In the genomic region with DNA sequence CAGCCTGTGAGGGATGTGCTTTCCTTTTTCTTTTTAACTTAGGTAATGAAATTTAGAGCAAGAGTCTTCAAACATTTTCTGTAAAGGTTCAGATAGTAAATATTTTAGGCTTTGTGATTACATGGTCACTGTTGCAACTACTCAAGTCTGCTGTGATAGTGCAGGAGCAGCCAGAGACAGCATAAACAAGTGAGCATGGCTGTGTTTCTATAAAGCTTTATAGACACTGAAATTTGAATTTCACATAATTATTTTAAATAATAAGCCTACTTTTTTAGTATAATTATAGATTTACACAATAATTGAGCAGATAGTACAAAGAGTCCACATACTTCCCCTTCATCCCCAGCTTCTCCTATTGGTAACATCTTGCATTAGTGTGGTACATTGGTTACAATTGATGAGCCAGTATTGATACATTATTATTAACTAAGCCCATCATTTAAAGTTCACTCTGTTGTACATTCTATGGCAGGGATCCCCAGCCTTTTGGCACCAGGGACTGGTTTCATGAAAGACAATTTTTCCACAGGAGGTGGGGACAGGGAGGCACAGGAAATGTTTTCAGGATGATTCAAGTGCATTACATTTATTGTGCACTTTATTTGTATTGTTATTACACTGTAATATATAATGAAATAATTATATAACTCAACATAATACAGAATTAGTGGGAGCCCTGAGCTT, we compare ENCODE assay signal across 20 cellular contexts. TPM values are rescaled to one million over a fixed set of nuclear protein-coding genes. Genes with fewer than 3 reads are reported as not detected.
A peak's percentile ranks its signal among the peaks of the same experiment; 100 is the strongest.
DNase-seq lines count a peak whose midpoint lies in the region; ATAC-seq and TF ChIP-seq lines count a peak whose summit lies in the region.
"Had no signal": no experiment of that assay in that cellular context is flagged by ENCODE, and none has a peak within 500 bp of the region (broad histone marks: within the 10 kb centered on the region; RNA-seq: fewer than 3 reads in every experiment).

No MANE protein-coding gene starts in this region.

- H3K27me3 Mint-ChIP-seq in activated CD4-positive, alpha-beta T cell treated with anti-CD3 and anti-CD28 coated beads for 36 hours: no peaks in the 10 kb centered on the region
- no peaks in the 10 kb centered on the region for H3K27me3 Mint-ChIP-seq in activated CD4-positive, alpha-beta T cell treated with anti-CD3 and anti-CD28 coated beads, Interleukin-2, amount 10 ng/mL, durations not matched to agents 7 days and 5 days
- H3K27me3 Mint-ChIP-seq in activated T-helper 1 cell treated with anti-CD3 and anti-CD28 coated beads, Interleukin-12 subunit alpha, Interleukin-12 subunit beta, Interleukin-2, Interleukin-4 antibody, amounts not matched to agents 30 ng/mL and 10 ng/mL and 1 ng/mL, durations not matched to agents 14 hours and 24 hours and 36 hours (ENCODE audit: insufficient read depth): no peaks in the 10 kb centered on the region

- H4K20me1 ChIP-seq in MM.1S (ENCODE audit: insufficient read depth, low read length): no peaks in the 10 kb centered on the region

- H3F3A ChIP-seq in MM.1S (ENCODE audit: insufficient read depth, low read length): peaks cover 32% of the 10 kb centered on the region

- peak overlapping the region; percentile 63 for H3K27ac Mint-ChIP-seq in activated CD4-positive, alpha-beta T cell treated with anti-CD3 and anti-CD28 coated beads for 36 hours
- no peak overlapping the region for H3K27ac Mint-ChIP-seq in activated CD4-positive, alpha-beta T cell treated with anti-CD3 and anti-CD28 coated beads, Interleukin-2, amount 10 ng/mL, durations not matched to agents 7 days and 5 days
- H3K27ac Mint-ChIP-seq in activated T-helper 1 cell treated with anti-CD3 and anti-CD28 coated beads, Interleukin-12 subunit alpha, Interleukin-12 subunit beta, Interleukin-2, Interleukin-4 antibody, amounts not matched to agents 30 ng/mL and 10 ng/mL and 1 ng/mL, durations not matched to agents 14 hours and 24 hours and 36 hours: no peak overlapping the region

- POLR2A ChIA-PET in activated CD4-positive, alpha-beta T cell treated with anti-CD3 and anti-CD28 coated beads for 36 hours (lab: Charles Lee): interaction anchor here (0.7 kb wide), 1 partner anchor 52 kb away, joined by 3 read pairs; no protein-coding TSS in a partner anchor
- POLR2A ChIA-PET in activated CD4-positive, alpha-beta T cell treated with anti-CD3 and anti-CD28 coated beads, Interleukin-2, amount 10 ng/mL, durations not matched to agents 7 days and 5 days (lab: Charles Lee): no interaction called here

- CTCF ChIA-PET in activated CD4-positive, alpha-beta T cell treated with anti-CD3 and anti-CD28 coated beads for 36 hours (lab: Charles Lee): interaction anchor here (0.6 to 1.1 kb wide), 2 partner anchors 34 to 268 kb away, joined by 3 to 4 read pairs; no protein-coding TSS in a partner anchor
- CTCF ChIA-PET in activated CD4-positive, alpha-beta T cell treated with anti-CD3 and anti-CD28 coated beads, Interleukin-2, amount 10 ng/mL, durations not matched to agents 7 days and 5 days (lab: Charles Lee): no interaction called here

- H2AFZ ChIP-seq in MM.1S (ENCODE audit: low read length): no peak overlapping the region

- TF ChIP-seq POLR2A in GM18505 (IDR thresholded peaks at IDR 0.05; ENCODE audit: borderline replicate concordance, extremely low read depth, insufficient read depth, insufficient read length): no peak

- no peak for DNase-seq in activated CD4-positive, alpha-beta T cell treated with anti-CD3 and anti-CD28 coated beads for 36 hours
- DNase-seq in activated CD4-positive, alpha-beta T cell treated with anti-CD3 and anti-CD28 coated beads, Interleukin-2, amount 10 ng/mL, durations not matched to agents 7 days and 5 days: no peak
- no peak for DNase-seq in MM.1S
- peak; percentile 13 for DNase-seq in choroid plexus epithelial cell (ENCODE audit: low read depth)
- peak; percentile 71 to 94 for DNase-seq in lung microvascular endothelial cell (ENCODE audit: low read depth in 2 of 2)
- no peak for DNase-seq in activated T-helper 1 cell treated with anti-CD3 and anti-CD28 coated beads, Interleukin-12 subunit alpha, Interleukin-12 subunit beta, Interleukin-2, Interleukin-4 antibody, amounts not matched to agents 30 ng/mL and 10 ng/mL and 1 ng/mL, durations not matched to agents 14 hours and 24 hours and 36 hours (ENCODE audit: low spot score)
- DNase-seq in epidermal melanocyte (ENCODE audit: insufficient read length, low spot score): no peak
- DNase-seq: 8988T; CD8-positive, alpha-beta T cell; DMS79 treated with DMSO at 0.1 percent for 48 hours; GF-D8; H7; KG1; NCI-H1092 treated with DMSO at 0.1 percent for 48 hours; NCI-H1694; NCI-H2107; NCI-H2227 treated with DMSO at 0.1 percent for 48 hours; NCI-H524; Right ventricle myocardium superior had no signal

- H3K27ac ChIP-seq in MM.1S (ENCODE audit: low read length): no peak overlapping the region

- H3K9ac ChIP-seq in MM.1S (ENCODE audit: low read length): no peak overlapping the region

- no peaks in the 10 kb centered on the region for H3K9me2 ChIP-seq in MM.1S (replicated peaks; ENCODE audit: insufficient read depth, low read length)

- H3K4me3 Mint-ChIP-seq in activated CD4-positive, alpha-beta T cell treated with anti-CD3 and anti-CD28 coated beads for 36 hours: no peak overlapping the region
- no peak overlapping the region for H3K4me3 Mint-ChIP-seq in activated CD4-positive, alpha-beta T cell treated with anti-CD3 and anti-CD28 coated beads, Interleukin-2, amount 10 ng/mL, durations not matched to agents 7 days and 5 days
- no peak overlapping the region for H3K4me3 Mint-ChIP-seq in activated T-helper 1 cell treated with anti-CD3 and anti-CD28 coated beads, Interleukin-12 subunit alpha, Interleukin-12 subunit beta, Interleukin-2, Interleukin-4 antibody, amounts not matched to agents 30 ng/mL and 10 ng/mL and 1 ng/mL, durations not matched to agents 14 hours and 24 hours and 36 hours
- H3K4me3 Mint-ChIP-seq: CD8-positive, alpha-beta T cell had no signal

- H3K4me3 ChIP-seq in MM.1S (ENCODE audit: low read length): no peak overlapping the region
- no peak overlapping the region for H3K4me3 ChIP-seq in choroid plexus epithelial cell (ENCODE audit: low read depth, low read length)

- peaks cover 35% of the 10 kb centered on the region for H3K4me1 Mint-ChIP-seq in activated CD4-positive, alpha-beta T cell treated with anti-CD3 and anti-CD28 coated beads for 36 hours
- peaks cover 38% of the 10 kb centered on the region for H3K4me1 Mint-ChIP-seq in activated CD4-positive, alpha-beta T cell treated with anti-CD3 and anti-CD28 coated beads, Interleukin-2, amount 10 ng/mL, durations not matched to agents 7 days and 5 days
- H3K4me1 Mint-ChIP-seq in activated T-helper 1 cell treated with anti-CD3 and anti-CD28 coated beads, Interleukin-12 subunit alpha, Interleukin-12 subunit beta, Interleukin-2, Interleukin-4 antibody, amounts not matched to agents 30 ng/mL and 10 ng/mL and 1 ng/mL, durations not matched to agents 14 hours and 24 hours and 36 hours (ENCODE audit: low read depth): peaks cover 35% of the 10 kb centered on the region

- H3K9me3 ChIP-seq in MM.1S (replicated peaks; ENCODE audit: insufficient read depth, low read length): no peaks in the 10 kb centered on the region

- peaks cover 7% of the 10 kb centered on the region for H3K36me3 Mint-ChIP-seq in activated CD4-positive, alpha-beta T cell treated with anti-CD3 and anti-CD28 coated beads for 36 hours (ENCODE audit: low read depth)
- peaks cover 12% of the 10 kb centered on the region for H3K36me3 Mint-ChIP-seq in activated CD4-positive, alpha-beta T cell treated with anti-CD3 and anti-CD28 coated beads, Interleukin-2, amount 10 ng/mL, durations not matched to agents 7 days and 5 days (ENCODE audit: low read depth)
- peaks cover 2% of the 10 kb centered on the region for H3K36me3 Mint-ChIP-seq in activated T-helper 1 cell treated with anti-CD3 and anti-CD28 coated beads, Interleukin-12 subunit alpha, Interleukin-12 subunit beta, Interleukin-2, Interleukin-4 antibody, amounts not matched to agents 30 ng/mL and 10 ng/mL and 1 ng/mL, durations not matched to agents 14 hours and 24 hours and 36 hours (ENCODE audit: low read depth)

- peaks cover 81% of the 10 kb centered on the region for H3K79me2 ChIP-seq in MM.1S (ENCODE audit: low read length)

- peaks cover 48% of the 10 kb centered on the region for H3K4me1 ChIP-seq in MM.1S (ENCODE audit: low read length)

- H3K27me3 ChIP-seq in MM.1S (replicated peaks; ENCODE audit: insufficient read depth, low read length): no peaks in the 10 kb centered on the region

- intact Hi-C loops in activated CD4-positive, alpha-beta T cell treated with anti-CD3 and anti-CD28 coated beads for 36 hours (cut with DNase I, micrococcal nuclease): loop anchor here (5.0 to 10.0 kb wide), 4 partner anchors 266 to 793 kb away; a partner anchor contains a TSS
- intact Hi-C loops in activated T-helper 1 cell treated with anti-CD3 and anti-CD28 coated beads, Interleukin-12 subunit alpha, Interleukin-12 subunit beta, Interleukin-2, Interleukin-4 antibody, amounts not matched to agents 30 ng/mL and 10 ng/mL and 1 ng/mL, durations not matched to agents 14 hours and 24 hours and 36 hours (cut with micrococcal nuclease): loop anchor here (5.0 kb wide), 2 partner anchors 793 to 1553 kb away; a partner anchor contains a TSS

- TF ChIP-seq CTCF in MM.1S (IDR thresholded peaks at IDR 0.05; ENCODE audit: low read length) (no peak), choroid plexus epithelial cell (conservative IDR thresholded peaks at IDR 0.05; ENCODE audit: low read depth, low read length) (no peak)

- ATAC-seq in activated CD4-positive, alpha-beta T cell treated with anti-CD3 and anti-CD28 coated beads for 36 hours: no peak
- no peak for ATAC-seq in GM18505 (IDR thresholded peaks at IDR 0.05; ENCODE audit: unreplicated experiment)
- ATAC-seq: CD8-positive, alpha-beta T cell had no signal

- H3K36me3 ChIP-seq in MM.1S (replicated peaks; ENCODE audit: insufficient read depth, low read length): no peaks in the 10 kb centered on the region

- peak overlapping the region; percentile 6; the same call in 1 of the 2 replicates for H3K4me2 ChIP-seq in MM.1S (ENCODE audit: low read depth, low read length)

- no peaks in the 10 kb centered on the region for H3K9me3 Mint-ChIP-seq in activated CD4-positive, alpha-beta T cell treated with anti-CD3 and anti-CD28 coated beads for 36 hours (ENCODE audit: low read depth)
- H3K9me3 Mint-ChIP-seq in activated CD4-positive, alpha-beta T cell treated with anti-CD3 and anti-CD28 coated beads, Interleukin-2, amount 10 ng/mL, durations not matched to agents 7 days and 5 days: no peaks in the 10 kb centered on the region
- no peaks in the 10 kb centered on the region for H3K9me3 Mint-ChIP-seq in activated T-helper 1 cell treated with anti-CD3 and anti-CD28 coated beads, Interleukin-12 subunit alpha, Interleukin-12 subunit beta, Interleukin-2, Interleukin-4 antibody, amounts not matched to agents 30 ng/mL and 10 ng/mL and 1 ng/mL, durations not matched to agents 14 hours and 24 hours and 36 hours
- H3K9me3 Mint-ChIP-seq: CD8-positive, alpha-beta T cell had no signal

RNA-seq across cellular contexts. Expression of a gene that starts 3.0 kb away (rescaled TPM):
- total RNA-seq in activated CD4-positive, alpha-beta T cell treated with anti-CD3 and anti-CD28 coated beads for 36 hours: 10 to 100 TPM; 23.7 to 31.9 TPM
- 10 to 100 TPM; 22.9 to 28.0 TPM for total RNA-seq in activated CD4-positive, alpha-beta T cell treated with anti-CD3 and anti-CD28 coated beads, Interleukin-2, amount 10 ng/mL, durations not matched to agents 7 days and 5 days
- 46.0 and 76.2 TPM in 2 replicates for total RNA-seq in lung microvascular endothelial cell
- total RNA-seq in activated T-helper 1 cell treated with anti-CD3 and anti-CD28 coated beads, Interleukin-12 subunit alpha, Interleukin-12 subunit beta, Interleukin-2, Interleukin-4 antibody, amounts not matched to agents 30 ng/mL and 10 ng/mL and 1 ng/mL, durations not matched to agents 14 hours and 24 hours and 36 hours: 23.9 and 25.5 TPM in 2 replicates

RNA-seq across cellular contexts. Expression of a gene that starts 19.5 kb away (rescaled TPM):
- total RNA-seq in activated CD4-positive, alpha-beta T cell treated with anti-CD3 and anti-CD28 coated beads for 36 hours: 10 to 100 TPM; 28.0 to 28.1 TPM
- total RNA-seq in activated CD4-positive, alpha-beta T cell treated with anti-CD3 and anti-CD28 coated beads, Interleukin-2, amount 10 ng/mL, durations not matched to agents 7 days and 5 days: 10 to 100 TPM; 21.6 TPM
- 22.6 and 27.9 TPM in 2 replicates for total RNA-seq in lung microvascular endothelial cell
- total RNA-seq in activated T-helper 1 cell treated with anti-CD3 and anti-CD28 coated beads, Interleukin-12 subunit alpha, Interleukin-12 subunit beta, Interleukin-2, Interleukin-4 antibody, amounts not matched to agents 30 ng/mL and 10 ng/mL and 1 ng/mL, durations not matched to agents 14 hours and 24 hours and 36 hours: 34.1 and 36.0 TPM in 2 replicates

RNA-seq across cellular contexts. Expression of a gene that starts 47.8 kb away (rescaled TPM):
- total RNA-seq in activated CD4-positive, alpha-beta T cell treated with anti-CD3 and anti-CD28 coated beads for 36 hours: not detected
- under 1 TPM; 0.23 to 0.25 TPM for total RNA-seq in activated CD4-positive, alpha-beta T cell treated with anti-CD3 and anti-CD28 coated beads, Interleukin-2, amount 10 ng/mL, durations not matched to agents 7 days and 5 days
- total RNA-seq in lung microvascular endothelial cell: 0.20 and 0.44 TPM in 2 replicates
- not detected in 2 replicates for total RNA-seq in activated T-helper 1 cell treated with anti-CD3 and anti-CD28 coated beads, Interleukin-12 subunit alpha, Interleukin-12 subunit beta, Interleukin-2, Interleukin-4 antibody, amounts not matched to agents 30 ng/mL and 10 ng/mL and 1 ng/mL, durations not matched to agents 14 hours and 24 hours and 36 hours

Comparison
In these comparisons a context has a peak if more than half of its experiments do, and no peak if none do; other contexts are left out.
1. DNase-seq: peak in choroid plexus epithelial cell (single experiment) and lung microvascular endothelial cell (2 of 2); none in activated CD4-positive, alpha-beta T cell treated with anti-CD3 and anti-CD28 coated beads for 36 hours (single experiment), activated CD4-positive, alpha-beta T cell treated with anti-CD3 and anti-CD28 coated beads, Interleukin-2, amount 10 ng/mL, durations not matched to agents 7 days and 5 days (single experiment), MM.1S (single experiment), activated T-helper 1 cell treated with anti-CD3 and anti-CD28 coated beads, Interleukin-12 subunit alpha, Interleukin-12 subunit beta, Interleukin-2, Interleukin-4 antibody, amounts not matched to agents 30 ng/mL and 10 ng/mL and 1 ng/mL, durations not matched to agents 14 hours and 24 hours and 36 hours (single experiment) and epidermal melanocyte (single experiment).